In genomic region chr17:22304667-22305303, GRCh38 we compare ENCODE assay signal across 28 cellular contexts.
"Had no signal": no experiment of that assay in that cellular context is flagged by ENCODE, and none has a peak within 500 bp of the region (broad histone marks: within the 10 kb centered on the region; RNA-seq: fewer than 3 reads in every experiment).

No MANE protein-coding gene starts in this region.

- DNase-seq: hypothalamus; immature natural killer cell; kidney; left colon; left lung; lower lobe of right lung; mammary epithelial cell; mesenchymal stem cell; naive thymus-derived CD8-positive, alpha-beta T cell; nucleus accumbens; pancreas; retina; sigmoid colon; small intestine; spleen; stimulated activated CD4-positive, alpha-beta T cell treated with anti-CD3 and anti-CD28 coated beads, Interleukin-4, amount 100 ng/mL, for 24 hours; stimulated activated naive CD4-positive, alpha-beta T cell treated with Interleukin-2 at 50 U/mL for 16 hours; stimulated activated naive CD8-positive, alpha-beta T cell treated with anti-CD3 and anti-CD28 coated beads, Interleukin-15, amount 100 ng/mL, for 72 hours; substantia nigra; tibial artery; trophoblast cell; upper lobe of right lung had no signal

- FAIRE-seq: islet of Langerhans, kidney, pancreas, small intestine, urothelium cell line had no signal

- H3K36me3 ChIP-seq: left lung, lower lobe of right lung, pancreas, prostate gland, sigmoid colon, spleen, thoracic aorta, tibial artery, upper lobe of right lung had no signal

- H3K9me3 ChIP-seq: lower lobe of right lung, pancreas, prostate gland, thoracic aorta, upper lobe of right lung had no signal

- H3K4me3 ChIP-seq: left lung, lower lobe of right lung, pancreas, prostate gland, sigmoid colon, spleen, thoracic aorta, tibial artery, upper lobe of right lung had no signal

- H3K27ac ChIP-seq: left lung, lower lobe of right lung, pancreas, prostate gland, sigmoid colon, spleen, thoracic aorta, tibial artery, upper lobe of right lung had no signal

- ATAC-seq: left colon; left lung; lower lobe of right lung; naive thymus-derived CD8-positive, alpha-beta T cell; pancreas; right cardiac atrium; stimulated activated effector memory CD8-positive, alpha-beta T cell treated with anti-CD3 and anti-CD28 coated beads, Interleukin-12 subunit alpha, Interleukin-12 subunit beta, amount 100 ng/mL, for 72 hours; stimulated activated naive CD8-positive, alpha-beta T cell treated with anti-CD3 and anti-CD28 coated beads, Interleukin-15, amount 100 ng/mL, for 72 hours; upper lobe of right lung had no signal

- H3K4me1 ChIP-seq: left lung, lower lobe of right lung, pancreas, prostate gland, sigmoid colon, spleen, tibial artery, upper lobe of right lung had no signal

- H3K27me3 ChIP-seq: left lung, pancreas, sigmoid colon, spleen, tibial artery, upper lobe of right lung had no signal
